In the genomic region with DNA sequence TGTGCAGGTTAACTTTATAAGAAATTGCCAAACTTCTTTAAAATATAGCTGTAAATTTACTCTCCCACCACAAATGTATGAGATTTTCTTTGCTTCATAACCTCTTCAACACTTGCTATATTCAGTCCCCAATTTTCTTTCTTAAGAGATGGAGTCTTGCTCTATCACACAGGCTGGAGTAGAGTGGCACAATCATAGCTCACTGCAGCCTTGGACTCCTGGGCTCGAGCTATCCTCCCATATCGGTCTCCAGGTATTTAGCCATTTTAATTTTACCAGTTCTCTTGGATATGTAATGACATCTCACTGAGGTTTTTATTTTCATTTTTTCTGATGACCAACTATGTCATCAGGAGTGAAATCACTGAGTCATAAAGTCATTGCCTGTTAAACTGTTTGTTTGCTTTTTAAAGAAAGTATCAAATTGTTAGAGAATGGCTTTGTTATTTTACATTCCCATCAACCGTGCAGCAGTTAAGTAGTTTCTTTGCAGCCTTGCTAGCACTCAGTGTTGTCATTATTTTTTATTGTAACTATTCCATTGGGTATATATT, we compare ENCODE assay signal across 7 cellular contexts. TPM values are rescaled to one million over a fixed set of nuclear protein-coding genes. Genes with fewer than 3 reads are reported as not detected.
DNase-seq lines count a peak whose midpoint lies in the region; ATAC-seq and TF ChIP-seq lines count a peak whose summit lies in the region.
"Not testable (repeated sequence)": the region's sequence is repeated elsewhere in the genome, so short reads cannot be mapped to it uniquely, and the experiment has no call there.

No MANE protein-coding gene starts in this region.

- H3K27ac Mint-ChIP-seq in T-helper 2 cell treated with Interferon-gamma antibody and Interleukin-4, amounts not matched to agents 5 μg/mL and 100 μg/mL, for 36 hours; activated naive CD4-positive, alpha-beta T cell treated with anti-CD3 and anti-CD28 coated beads, Interleukin-2, amount 50 U/mL, for 24 hours: not testable (repeated sequence)

- not testable (repeated sequence) for H3K36me3 Mint-ChIP-seq in T-helper 2 cell treated with Interferon-gamma antibody and Interleukin-4, amounts not matched to agents 5 μg/mL and 100 μg/mL, for 36 hours (ENCODE audit: low read depth); activated naive CD4-positive, alpha-beta T cell treated with anti-CD3 and anti-CD28 coated beads, Interleukin-2, amount 50 U/mL, for 24 hours

- H3K79me2 ChIP-seq in DND-41 (ENCODE audit: insufficient read depth, low read length) (peaks cover 14% of the 10 kb centered on the region; the same call in 1 of the 2 replicates), Loucy (ENCODE audit: insufficient read depth, low read length) (peaks cover 14% of the 10 kb centered on the region; the same call in 1 of the 2 replicates), hepatocyte (peaks cover 37% of the 10 kb centered on the region), osteoblast (ENCODE audit: insufficient read depth, low read length) (peaks cover 21% of the 10 kb centered on the region)

- not testable (repeated sequence) for H3K9me3 ChIP-seq in DND-41 (ENCODE audit: insufficient read depth, low read length, severe bottlenecking); Loucy (ENCODE audit: insufficient read depth, low read depth, low read length); hepatocyte (ENCODE audit: low read depth); osteoblast (ENCODE audit: low read depth, low read length)

- H3K9ac ChIP-seq in DND-41 (ENCODE audit: low read depth, low read length); Loucy (ENCODE audit: low read depth, low read length, poor library complexity, severe bottlenecking): not testable (repeated sequence)

- peaks cover 19% of the 10 kb centered on the region for H3K4me1 Mint-ChIP-seq in T-helper 2 cell treated with Interferon-gamma antibody and Interleukin-4, amounts not matched to agents 5 μg/mL and 100 μg/mL, for 36 hours (ENCODE audit: low read depth)
- H3K4me1 Mint-ChIP-seq in activated naive CD4-positive, alpha-beta T cell treated with anti-CD3 and anti-CD28 coated beads, Interleukin-2, amount 50 U/mL, for 24 hours, result peaks cover 25% of the 10 kb centered on the region

- peak overlapping the region; percentile 49 for H3K4me3 Mint-ChIP-seq in T-helper 2 cell treated with Interferon-gamma antibody and Interleukin-4, amounts not matched to agents 5 μg/mL and 100 μg/mL, for 36 hours
- peak overlapping the region; percentile 37 for H3K4me3 Mint-ChIP-seq in activated naive CD4-positive, alpha-beta T cell treated with anti-CD3 and anti-CD28 coated beads, Interleukin-2, amount 50 U/mL, for 24 hours

- H3K9me3 Mint-ChIP-seq in T-helper 2 cell treated with Interferon-gamma antibody and Interleukin-4, amounts not matched to agents 5 μg/mL and 100 μg/mL, for 36 hours; activated naive CD4-positive, alpha-beta T cell treated with anti-CD3 and anti-CD28 coated beads, Interleukin-2, amount 50 U/mL, for 24 hours: not testable (repeated sequence)

- not testable (repeated sequence) for H3K27me3 ChIP-seq in DND-41 (ENCODE audit: insufficient read depth, low read length, poor library complexity); Loucy (ENCODE audit: insufficient read depth, low read length, poor library complexity, severe bottlenecking); hepatocyte; osteoblast (ENCODE audit: insufficient read depth, low read length)

- H3K4me3 ChIP-seq in DND-41 (ENCODE audit: low read depth in 1 of 2, low read length in 2 of 2); hepatocyte: not testable (repeated sequence)
- peak overlapping the region; percentile 43 for H3K4me3 ChIP-seq in Loucy (ENCODE audit: low read length, poor library complexity, severe bottlenecking)
- H3K4me3 ChIP-seq in osteoblast (ENCODE audit: insufficient read depth, low read length), result peak overlapping the region; percentile 19

- not testable (repeated sequence) for H3K27me3 Mint-ChIP-seq in T-helper 2 cell treated with Interferon-gamma antibody and Interleukin-4, amounts not matched to agents 5 μg/mL and 100 μg/mL, for 36 hours (ENCODE audit: low read depth); activated naive CD4-positive, alpha-beta T cell treated with anti-CD3 and anti-CD28 coated beads, Interleukin-2, amount 50 U/mL, for 24 hours

- H3F3A ChIP-seq in Loucy (ENCODE audit: low read depth), result not testable (repeated sequence)

- H3K4me1 ChIP-seq in DND-41 (ENCODE audit: insufficient read depth, low read length), result peaks cover 10% of the 10 kb centered on the region; the same call in 1 of the 2 replicates
- H3K4me1 ChIP-seq in Loucy (ENCODE audit: insufficient read depth, low read length, poor library complexity, severe bottlenecking); hepatocyte (ENCODE audit: insufficient read depth); osteoblast (ENCODE audit: insufficient read depth, low read length): not testable (repeated sequence)

- not testable (repeated sequence) for H3K9me2 ChIP-seq in Loucy (replicated peaks; ENCODE audit: low read depth, low read length); hepatocyte (replicated peaks; ENCODE audit: insufficient read depth)

- not testable (repeated sequence) for H4K20me1 ChIP-seq in DND-41 (ENCODE audit: insufficient read depth, low read length); Loucy (ENCODE audit: insufficient read depth, low read length, poor library complexity, severe bottlenecking); hepatocyte (ENCODE audit: insufficient read depth, poor library complexity, severe bottlenecking); osteoblast (ENCODE audit: insufficient read depth, low read length)

- not testable (repeated sequence) for DNase-seq in DND-41; T-helper 2 cell treated with Interferon-gamma antibody and Interleukin-4, amounts not matched to agents 5 μg/mL and 100 μg/mL, for 36 hours (ENCODE audit: low spot score); hepatocyte (ENCODE audit: low spot score); osteoblast (ENCODE audit: insufficient read length, low spot score, missing footprints)
- peak; percentile 2 for DNase-seq in dermis blood vessel endothelial cell

- peak overlapping the region; percentile 41; the same call in 1 of the 2 replicates for H3K4me2 ChIP-seq in DND-41 (ENCODE audit: insufficient read depth, low read length)
- peak overlapping the region; percentile 42 for H3K4me2 ChIP-seq in Loucy (ENCODE audit: low read depth, low read length, poor library complexity, severe bottlenecking)
- H3K4me2 ChIP-seq in hepatocyte, result peak overlapping the region; percentile 56
- peak overlapping the region; percentile 58 for H3K4me2 ChIP-seq in osteoblast (ENCODE audit: insufficient read depth, low read length)

- TF ChIP-seq CTCF in DND-41 (IDR thresholded peaks at IDR 0.05; ENCODE audit: borderline replicate concordance, extremely low read depth, low read length, poor library complexity, severe bottlenecking); Loucy (conservative IDR thresholded peaks at IDR 0.05; ENCODE audit: low read length); hepatocyte (IDR thresholded peaks at IDR 0.05; ENCODE audit: poor library complexity); osteoblast (IDR thresholded peaks at IDR 0.05; ENCODE audit: extremely low read depth, low read depth, low read length): not testable (repeated sequence)

- 56% methylated on average over 3 of the region's 3 CpGs for WGBS in hepatocyte (ENCODE audit: low lambda C conversion rate, missing lambda C conversion rate)

- not testable (repeated sequence) for H3K36me3 ChIP-seq in DND-41 (ENCODE audit: insufficient read depth, low read length); Loucy (ENCODE audit: insufficient read depth, low read length); hepatocyte (replicated peaks; ENCODE audit: insufficient read depth, low read depth); osteoblast (ENCODE audit: insufficient read depth, low read length)

- not testable (repeated sequence) for H2AFZ ChIP-seq in DND-41 (ENCODE audit: low read depth, low read length); Loucy (ENCODE audit: low read length); hepatocyte; osteoblast (ENCODE audit: low read length)

- ATAC-seq in DND-41 (ENCODE audit: insufficient read depth, low read depth), result not testable (repeated sequence)

- H3K27ac ChIP-seq in DND-41 (ENCODE audit: low read length); hepatocyte: not testable (repeated sequence)
- peak overlapping the region; percentile 47 for H3K27ac ChIP-seq in osteoblast (ENCODE audit: low read depth, low read length)

RNA-seq across cellular contexts. Expression of a gene that starts 17.2 kb away (rescaled TPM):
- total RNA-seq in dermis blood vessel endothelial cell (0.51 and 1.4 TPM in 2 replicates), hepatocyte (5.0 and 5.3 TPM in 2 replicates), osteoblast (1.5 and 1.8 TPM in 2 replicates)
- polyA plus RNA-seq in hepatocyte, result 0.30 and 0.42 TPM in 2 replicates
